In genomic region chr6:155026366-155027045, GRCh38 we compare ENCODE assay signal across 9 cellular contexts. TPM values are rescaled to one million over a fixed set of nuclear protein-coding genes. Genes with fewer than 3 reads are reported as not detected.
DNase-seq lines count a peak whose midpoint lies in the region; TF ChIP-seq lines count a peak whose summit lies in the region.
"Had no signal": no experiment of that assay in that cellular context is flagged by ENCODE, and none has a peak within 500 bp of the region (broad histone marks: within the 10 kb centered on the region; RNA-seq: fewer than 3 reads in every experiment).

No MANE protein-coding gene starts in this region.

- no peak overlapping the region for H3K4me3 ChIP-seq in breast epithelium
- H3K4me3 ChIP-seq in fibroblast of villous mesenchyme (ENCODE audit: low read depth, low read length) = no peak overlapping the region
- H3K4me3 ChIP-seq in dorsolateral prefrontal cortex = no peak overlapping the region

- TF ChIP-seq CTCF in MCF 10A (IDR thresholded peaks at IDR 0.05; ENCODE audit: unreplicated experiment) (no peak), breast epithelium (IDR thresholded peaks at IDR 0.05) (no peak), fibroblast of villous mesenchyme (IDR thresholded peaks at IDR 0.05; ENCODE audit: insufficient read depth, low read depth, low read length) (no peak), dorsolateral prefrontal cortex (IDR thresholded peaks at IDR 0.05 in 54 of 56, conservative IDR thresholded peaks at IDR 0.05 in 2 of 56; ENCODE audit: low read depth in 1 of 56, partially characterized antibody in 56 of 56) (no peak)

- H3K27me3 Mint-ChIP-seq in MCF 10A (ENCODE audit: insufficient read depth, unreplicated experiment) = no peaks in the 10 kb centered on the region

- TF ChIP-seq POLR2A in breast epithelium (IDR thresholded peaks at IDR 0.05) = no peak

- no peaks in the 10 kb centered on the region for H3K36me3 ChIP-seq in breast epithelium

- peak overlapping the region; percentile 9 for H3K4me3 Mint-ChIP-seq in MCF 10A (ENCODE audit: unreplicated experiment)

- H3K9me3 Mint-ChIP-seq in MCF 10A (ENCODE audit: unreplicated experiment) = no peaks in the 10 kb centered on the region

- intact Hi-C loops in MCF 10A (cut with micrococcal nuclease) = no loop called here
- intact Hi-C loops in breast epithelium (cut with DNase I; ENCODE audit: low total_unique reads) = no loop called here
- intact Hi-C loops in dorsolateral prefrontal cortex (cut with DNase I) = no loop called here

- H3K27ac ChIP-seq in breast epithelium = no peak overlapping the region
- no peak overlapping the region for H3K27ac ChIP-seq in dorsolateral prefrontal cortex
- H3K27ac ChIP-seq: C4-2B had no signal

- no TSS peak for BruUV-seq in MCF 10A (replicated peaks; lab: Mats Ljungman, UMichigan)

- H3K4me1 Mint-ChIP-seq in MCF 10A (ENCODE audit: insufficient read depth, unreplicated experiment) = peaks cover 23% of the 10 kb centered on the region

- DNase-seq in MCF 10A (ENCODE audit: unreplicated experiment) = peak; percentile 97
- DNase-seq in breast epithelium (ENCODE audit: low spot score in 2 of 2) = no peak
- DNase-seq in SK-MEL-5 (ENCODE audit: low read depth, low spot score) = peak; percentile 23
- peak; percentile 70 for DNase-seq in fibroblast of villous mesenchyme (ENCODE audit: low read depth)
- DNase-seq in stromal cell of bone marrow (ENCODE audit: low read depth) = peak; percentile 79
- no peak for DNase-seq in dorsolateral prefrontal cortex
- no peak for DNase-seq in globus pallidus (ENCODE audit: low spot score)
- DNase-seq in cerebellar nuclear complex (lab: John Stamatoyannopoulos, UW) = no peak

- no peaks in the 10 kb centered on the region for H3K4me1 ChIP-seq in breast epithelium

- in situ Hi-C loops in SK-MEL-5 (cut with HindIII; ENCODE audit: low pct_unique_long_range_greater_than_20kb, low sequenced_read_pairs) = no loop called here

- CTCF ChIA-PET in MCF 10A (lab: Yijun Ruan, JAX) = interaction anchor here (0.7 kb wide), 1 partner anchor 232 kb away, joined by 3 read pairs; no protein-coding TSS in a partner anchor

- no peaks in the 10 kb centered on the region for H3K9me3 ChIP-seq in breast epithelium

- H3K27ac Mint-ChIP-seq in MCF 10A (ENCODE audit: low read depth, unreplicated experiment) = no peak overlapping the region

- no peaks in the 10 kb centered on the region for H3K27me3 ChIP-seq in breast epithelium
- H3K27me3 ChIP-seq in dorsolateral prefrontal cortex = no peaks in the 10 kb centered on the region

- no peaks in the 10 kb centered on the region for H3K36me3 Mint-ChIP-seq in MCF 10A (ENCODE audit: insufficient read depth, unreplicated experiment)

- POLR2A ChIA-PET in MCF 10A (lab: Yijun Ruan, JAX) = interaction anchor here (0.7 to 1.2 kb wide), 3 partner anchors 94 to 122 kb away, joined by 3 to 4 read pairs (median 3); no protein-coding TSS in a partner anchor

RNA-seq across cellular contexts. Expression of gene TIAM2, which starts 31.4 kb away (rescaled TPM):
- 3.1 and 4.8 TPM in 2 replicates for total RNA-seq in MCF 10A (2022)
- total RNA-seq in breast epithelium = 10 to 100 TPM in 2 of 3 donors, 1 to 10 TPM in 1; 5.8 to 32.3 (median 12.8) TPM
- total RNA-seq in SK-MEL-5 (2014; rRNA removed; shearing (Covaris generic)) = 3.9 TPM in 2 replicates
- polyA plus RNA-seq in SK-MEL-5 (2015; cell fraction: cytosol; rRNA removed) = 3.5 TPM in 2 replicates
- 7.6 and 8.2 TPM in 2 replicates for polyA plus RNA-seq in SK-MEL-5 (2015; cell fraction: nucleus; rRNA removed)
- total RNA-seq in fibroblast of villous mesenchyme = 7.7 and 8.6 TPM in 2 replicates
- 100 to 1,000 TPM in 20 of 120 experiments, 10 to 100 TPM in 100; 29.2 to 178 (median 80.7) TPM for total RNA-seq in dorsolateral prefrontal cortex

Comparison
In these comparisons a context has a peak if more than half of its experiments do, and no peak if none do; other contexts are left out.
1. DNase-seq: peak in MCF 10A (single experiment), SK-MEL-5 (single experiment), fibroblast of villous mesenchyme (single experiment) and stromal cell of bone marrow (single experiment); none in breast epithelium (0 of 2), dorsolateral prefrontal cortex (0 of 10), globus pallidus (single experiment) and cerebellar nuclear complex (0 of 2).